ENCODE assay signal across 4 cellular contexts in the genomic region with DNA sequence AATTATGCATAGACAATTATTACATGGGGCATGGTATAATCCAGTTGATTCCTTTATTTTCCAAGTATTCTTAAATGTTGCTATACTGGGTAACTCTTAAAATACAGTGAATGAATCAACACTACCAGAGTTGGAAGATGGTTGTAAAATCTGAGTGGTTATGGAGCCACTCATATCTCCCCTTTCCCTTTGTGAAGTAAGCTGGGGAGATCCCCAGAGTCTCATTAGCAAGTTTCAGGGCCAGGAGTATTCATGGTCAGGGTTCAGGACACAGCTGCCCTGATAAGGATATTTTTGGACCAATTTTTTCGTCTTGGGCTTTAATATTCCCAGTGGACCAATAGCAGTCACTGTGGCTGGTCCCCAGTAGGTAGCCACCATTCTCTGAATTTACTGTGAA. TPM values are rescaled to one million over a fixed set of nuclear protein-coding genes. Genes with fewer than 3 reads are reported as not detected.
"Had no signal": no experiment of that assay in that cellular context is flagged by ENCODE, and none has a peak within 500 bp of the region (broad histone marks: within the 10 kb centered on the region; RNA-seq: fewer than 3 reads in every experiment).

No MANE protein-coding gene starts in this region.

RNA-seq across cellular contexts. Expression of a gene that starts 6.8 kb away (rescaled TPM):
- polyA plus RNA-seq: adrenal gland, aorta, foreskin keratinocyte, heart left ventricle had no signal

RNA-seq across cellular contexts. Expression of a gene that starts 34.5 kb away (rescaled TPM):
- polyA plus RNA-seq: adrenal gland, aorta, foreskin keratinocyte, heart left ventricle had no signal

RNA-seq across cellular contexts. Expression of a gene that starts 35.8 kb away (rescaled TPM):
- polyA plus RNA-seq: adrenal gland, foreskin keratinocyte, heart left ventricle had no signal

RNA-seq across cellular contexts. Expression of a gene that starts 49.7 kb away (rescaled TPM):
- polyA plus RNA-seq: adrenal gland, aorta, foreskin keratinocyte, heart left ventricle had no signal
